In the genomic region with DNA sequence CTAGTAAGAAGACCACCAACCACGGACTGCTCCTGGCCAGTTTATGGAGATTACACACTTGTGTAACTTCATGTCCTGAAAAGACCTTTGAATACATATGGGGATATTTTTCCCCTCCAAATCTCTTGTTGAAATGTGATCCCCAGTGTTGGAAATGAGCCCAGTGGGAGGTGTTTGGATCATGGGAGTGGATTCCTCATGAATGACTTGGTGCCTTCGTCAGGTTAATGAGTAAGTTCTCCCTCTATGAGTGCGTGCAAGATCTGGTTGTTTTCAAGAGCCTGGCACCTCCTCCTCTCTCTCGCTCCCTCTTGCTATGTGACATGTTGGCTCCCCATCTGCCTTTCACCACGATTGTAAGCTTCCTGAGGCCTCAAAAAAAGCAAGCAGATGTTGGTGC, we compare ENCODE assay signal across 15 cellular contexts.
A peak's percentile ranks its signal among the peaks of the same experiment; 100 is the strongest.
DNase-seq lines count a peak whose midpoint lies in the region; ATAC-seq and TF ChIP-seq lines count a peak whose summit lies in the region.
"Had no signal": no experiment of that assay in that cellular context is flagged by ENCODE, and none has a peak within 500 bp of the region (broad histone marks: within the 10 kb centered on the region; RNA-seq: fewer than 3 reads in every experiment).

No MANE protein-coding gene starts in this region.

- no peaks in the 10 kb centered on the region for H3K27me3 Mint-ChIP-seq in stimulated activated memory B cell treated with anti-CD40 and anti-IgM and Interleukin-4, amounts not matched to agents 10 μg/mL and 1 μg/mL and 100 μg/mL, for 72 hours
- no peaks in the 10 kb centered on the region for H3K27me3 Mint-ChIP-seq in CD4-positive, alpha-beta T cell
- H3K27me3 Mint-ChIP-seq: activated naive CD8-positive, alpha-beta T cell; stimulated activated naive CD8-positive, alpha-beta T cell treated with anti-CD3 and anti-CD28 coated beads, Interleukin-15, Interleukin-2, amounts not matched to agents 100 ng/mL and 50 ng/mL, for 24 hours had no signal

- peak overlapping the region; percentile 47 for H3K27ac ChIP-seq in ACC112 (ENCODE audit: low read depth, low read length)
- H3K27ac ChIP-seq in CD4-positive, alpha-beta T cell (ENCODE audit: low read depth, low read length), result no peak overlapping the region
- H3K27ac ChIP-seq: ovary, Peyer's patch had no signal

- no peak overlapping the region for H3K4me3 Mint-ChIP-seq in stimulated activated memory B cell treated with anti-CD40 and anti-IgM and Interleukin-4, amounts not matched to agents 10 μg/mL and 1 μg/mL and 100 μg/mL, for 72 hours
- no peak overlapping the region for H3K4me3 Mint-ChIP-seq in CD4-positive, alpha-beta T cell
- H3K4me3 Mint-ChIP-seq: activated naive CD8-positive, alpha-beta T cell; CD14-positive monocyte; stimulated activated naive CD8-positive, alpha-beta T cell treated with anti-CD3 and anti-CD28 coated beads, Interleukin-15, Interleukin-2, amounts not matched to agents 100 ng/mL and 50 ng/mL, for 24 hours had no signal

- POLR2A ChIA-PET in CD4-positive, alpha-beta T cell (lab: Charles Lee), result no interaction called here

- DNase-seq in HFF-Myc (ENCODE audit: extremely low read depth, low read depth), result peak; percentile 14
- DNase-seq in amniotic epithelial cell (ENCODE audit: low read depth), result peak; percentile 88
- peak; percentile 76 for DNase-seq in glomerular visceral epithelial cell (ENCODE audit: extremely low spot score)
- no peak for DNase-seq in AML-193 (lab: John Stamatoyannopoulos, UW)
- no peak for DNase-seq in activated naive CD4-positive, alpha-beta T cell treated with anti-CD3 and anti-CD28 coated beads, Interleukin-2, amount 50 U/mL, for 16 hours
- DNase-seq in CD4-positive, alpha-beta T cell, result no peak
- DNase-seq: ovary; Peyer's patch; stimulated activated CD4-positive, alpha-beta T cell treated with anti-CD3 and anti-CD28 coated beads, Interleukin-2, amount 100 ng/mL, for 24 hours had no signal

- H2AFZ ChIP-seq in ACC112 (ENCODE audit: low read length, unreplicated experiment), result no peak overlapping the region

- CTCF ChIA-PET in CD4-positive, alpha-beta T cell (lab: Charles Lee), result no interaction called here

- H3K79me2 ChIP-seq in ACC112 (ENCODE audit: control insufficient read depth, insufficient read depth, low read length, unreplicated experiment), result no peaks in the 10 kb centered on the region

- ATAC-seq in stimulated activated memory B cell treated with anti-CD40 and anti-IgM and Interleukin-4, amounts not matched to agents 10 μg/mL and 1 μg/mL and 100 μg/mL, for 72 hours, result no peak
- ATAC-seq in CD4-positive, alpha-beta T cell (ENCODE audit: poor library complexity), result no peak

- peaks cover 9% of the 10 kb centered on the region for H3K4me1 ChIP-seq in ACC112 (ENCODE audit: control insufficient read depth, insufficient read depth, low read length, unreplicated experiment)
- H3K4me1 ChIP-seq: Peyer's patch had no signal

- H3K27me3 ChIP-seq in ACC112 (ENCODE audit: insufficient read depth, low read length), result no peaks in the 10 kb centered on the region
- H3K27me3 ChIP-seq in CD4-positive, alpha-beta T cell (ENCODE audit: control insufficient read depth, insufficient read depth, low read length), result no peaks in the 10 kb centered on the region
- H3K27me3 ChIP-seq: heart right ventricle, ovary, Peyer's patch had no signal

- H3K9me3 Mint-ChIP-seq in stimulated activated memory B cell treated with anti-CD40 and anti-IgM and Interleukin-4, amounts not matched to agents 10 μg/mL and 1 μg/mL and 100 μg/mL, for 72 hours, result peaks cover 6% of the 10 kb centered on the region
- peaks cover 2% of the 10 kb centered on the region for H3K9me3 Mint-ChIP-seq in CD4-positive, alpha-beta T cell
- H3K9me3 Mint-ChIP-seq: stimulated activated naive CD8-positive, alpha-beta T cell treated with anti-CD3 and anti-CD28 coated beads, Interleukin-15, Interleukin-2, amounts not matched to agents 100 ng/mL and 50 ng/mL, for 24 hours had no signal

- no peaks in the 10 kb centered on the region for H3K4me1 Mint-ChIP-seq in stimulated activated memory B cell treated with anti-CD40 and anti-IgM and Interleukin-4, amounts not matched to agents 10 μg/mL and 1 μg/mL and 100 μg/mL, for 72 hours
- H3K4me1 Mint-ChIP-seq in CD4-positive, alpha-beta T cell (ENCODE audit: low read depth), result no peaks in the 10 kb centered on the region
- H3K4me1 Mint-ChIP-seq: CD14-positive monocyte had no signal

- no peaks in the 10 kb centered on the region for H3K9me3 ChIP-seq in CD4-positive, alpha-beta T cell (ENCODE audit: control insufficient read depth, low read length)
- H3K9me3 ChIP-seq: ovary, Peyer's patch had no signal

- no peak overlapping the region for H3K27ac Mint-ChIP-seq in stimulated activated memory B cell treated with anti-CD40 and anti-IgM and Interleukin-4, amounts not matched to agents 10 μg/mL and 1 μg/mL and 100 μg/mL, for 72 hours
- H3K27ac Mint-ChIP-seq in CD4-positive, alpha-beta T cell, result no peak overlapping the region
- H3K27ac Mint-ChIP-seq: activated naive CD8-positive, alpha-beta T cell; CD14-positive monocyte; stimulated activated naive CD8-positive, alpha-beta T cell treated with anti-CD3 and anti-CD28 coated beads, Interleukin-15, Interleukin-2, amounts not matched to agents 100 ng/mL and 50 ng/mL, for 24 hours had no signal

- H3K4me3 ChIP-seq in ACC112 (ENCODE audit: low read depth, low read length), result no peak overlapping the region
- no peak overlapping the region for H3K4me3 ChIP-seq in HFF-Myc (replicated peaks; ENCODE audit: low read depth, low read length)
- H3K4me3 ChIP-seq: heart right ventricle, ovary, Peyer's patch had no signal

- intact Hi-C loops in CD4-positive, alpha-beta T cell (cut with DNase I, micrococcal nuclease), result no loop called here

- TF ChIP-seq CTCF in HFF-Myc (IDR thresholded peaks at IDR 0.05; ENCODE audit: low read depth, low read length, missing control alignments), result no peak
- TF ChIP-seq CTCF in CD4-positive, alpha-beta T cell (IDR thresholded peaks at IDR 0.05), result no peak

- no peaks in the 10 kb centered on the region for H3K36me3 ChIP-seq in ACC112 (ENCODE audit: insufficient read depth, low read length)
- H3K36me3 ChIP-seq: heart right ventricle, ovary, Peyer's patch had no signal

- H3K36me3 Mint-ChIP-seq in stimulated activated memory B cell treated with anti-CD40 and anti-IgM and Interleukin-4, amounts not matched to agents 10 μg/mL and 1 μg/mL and 100 μg/mL, for 72 hours, result no peaks in the 10 kb centered on the region
- H3K36me3 Mint-ChIP-seq in CD4-positive, alpha-beta T cell (ENCODE audit: low read depth), result no peaks in the 10 kb centered on the region
- H3K36me3 Mint-ChIP-seq: activated naive CD8-positive, alpha-beta T cell; CD14-positive monocyte had no signal

Comparison
In these comparisons a context has a peak if more than half of its experiments do, and no peak if none do; other contexts are left out.
1. DNase-seq: peak in HFF-Myc (single experiment), amniotic epithelial cell (single experiment) and glomerular visceral epithelial cell (single experiment); none in AML-193 (0 of 2), activated naive CD4-positive, alpha-beta T cell treated with anti-CD3 and anti-CD28 coated beads, Interleukin-2, amount 50 U/mL, for 16 hours (single experiment) and CD4-positive, alpha-beta T cell (0 of 10).